Comparison of ENCODE assay signal across 36 cellular contexts in the genomic region with DNA sequence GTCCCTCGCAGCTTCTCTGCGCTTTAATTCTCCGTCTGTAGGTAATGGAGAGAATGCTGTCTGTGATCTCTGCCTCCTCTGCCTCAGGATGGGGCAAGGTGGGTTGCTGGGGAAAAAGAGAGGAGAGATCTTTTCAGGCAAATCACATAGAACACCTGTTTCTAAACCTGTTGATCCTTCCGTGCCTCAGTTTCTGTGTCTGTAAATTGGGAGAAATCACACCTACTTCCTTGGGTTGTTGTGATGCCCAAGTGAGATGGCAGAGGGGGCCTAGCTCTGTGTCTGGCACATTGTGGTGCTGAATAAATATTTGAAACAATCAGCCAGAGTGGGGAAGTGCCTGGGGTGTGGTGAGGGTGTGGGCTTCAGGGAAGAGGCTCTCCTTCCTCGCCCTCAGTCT. TPM values are rescaled to one million over a fixed set of nuclear protein-coding genes. Genes with fewer than 3 reads are reported as not detected.
"Had no signal": no experiment of that assay in that cellular context is flagged by ENCODE, and none has a peak within 500 bp of the region (broad histone marks: within the 10 kb centered on the region; RNA-seq: fewer than 3 reads in every experiment).

No MANE protein-coding gene starts in this region.

- H3K27ac Mint-ChIP-seq: dendritic cell treated with granulocyte-macrophage colony-stimulating factor and Interleukin-4, amounts not matched to agents 40 ng/mL and 50 ng/mL, for 4 days; endodermal cell; naive thymus-derived CD4-positive, alpha-beta T cell; nephron progenitor cell; stimulated activated memory B cell treated with anti-CD40 and anti-IgM and Interleukin-4, amounts not matched to agents 10 μg/mL and 1 μg/mL and 100 μg/mL, for 72 hours; type B pancreatic cell had no signal

- H3K4me3 ChIP-seq: colonic mucosa, esophagus muscularis mucosa, gastroesophageal sphincter, heart left ventricle, hepatocyte, left lung, psoas muscle, sigmoid colon, testis, tibial artery had no signal

- H3K4me2 ChIP-seq: hepatocyte had no signal

- H3K4me3 Mint-ChIP-seq: dendritic cell treated with granulocyte-macrophage colony-stimulating factor and Interleukin-4, amounts not matched to agents 40 ng/mL and 50 ng/mL, for 4 days; endodermal cell; naive thymus-derived CD4-positive, alpha-beta T cell; nephron progenitor cell; stimulated activated memory B cell treated with anti-CD40 and anti-IgM and Interleukin-4, amounts not matched to agents 10 μg/mL and 1 μg/mL and 100 μg/mL, for 72 hours; type B pancreatic cell had no signal

- H3K36me3 Mint-ChIP-seq: naive thymus-derived CD4-positive, alpha-beta T cell; stimulated activated memory B cell treated with anti-CD40 and anti-IgM and Interleukin-4, amounts not matched to agents 10 μg/mL and 1 μg/mL and 100 μg/mL, for 72 hours; type B pancreatic cell had no signal

- H3K27ac ChIP-seq: colonic mucosa, esophagus muscularis mucosa, foreskin keratinocyte, gastroesophageal sphincter, heart left ventricle, hepatocyte, left lung, psoas muscle, sigmoid colon, testis, tibial artery had no signal

- H3K79me2 ChIP-seq: hepatocyte had no signal

- H3K4me1 ChIP-seq: colonic mucosa, esophagus muscularis mucosa, foreskin keratinocyte, gastroesophageal sphincter, heart left ventricle, left lung, psoas muscle, sigmoid colon, testis, tibial artery had no signal

- H3K9me3 Mint-ChIP-seq: dendritic cell treated with granulocyte-macrophage colony-stimulating factor and Interleukin-4, amounts not matched to agents 40 ng/mL and 50 ng/mL, for 4 days; endodermal cell; naive thymus-derived CD4-positive, alpha-beta T cell; nephron progenitor cell; stimulated activated memory B cell treated with anti-CD40 and anti-IgM and Interleukin-4, amounts not matched to agents 10 μg/mL and 1 μg/mL and 100 μg/mL, for 72 hours; type B pancreatic cell had no signal

- H3K27me3 ChIP-seq: testis had no signal

- H2AFZ ChIP-seq: hepatocyte had no signal

- H3K9me3 ChIP-seq: colonic mucosa, esophagus muscularis mucosa, gastroesophageal sphincter, heart left ventricle, left lung, psoas muscle, sigmoid colon, testis, tibial artery had no signal

- H3K4me1 Mint-ChIP-seq: stimulated activated memory B cell treated with anti-CD40 and anti-IgM and Interleukin-4, amounts not matched to agents 10 μg/mL and 1 μg/mL and 100 μg/mL, for 72 hours had no signal

- ATAC-seq: foreskin keratinocyte; gastroesophageal sphincter; left cardiac atrium; left lung; naive thymus-derived CD4-positive, alpha-beta T cell; psoas muscle; stimulated activated memory B cell treated with anti-CD40 and anti-IgM and Interleukin-4, amounts not matched to agents 10 μg/mL and 1 μg/mL and 100 μg/mL, for 72 hours; stimulated activated naive CD8-positive, alpha-beta T cell treated with anti-CD3 and anti-CD28 coated beads, Interleukin-15, Interleukin-2, amounts not matched to agents 100 U/mL and 50 U/mL, for 24 hours had no signal

- DNase-seq: colonic mucosa; effector CD8-positive, alpha-beta T cell; endodermal cell; heart left ventricle; left cardiac atrium; left lung; mesendoderm; midbrain; naive thymus-derived CD4-positive, alpha-beta T cell; nephron progenitor cell; nucleus accumbens; psoas muscle; right cardiac atrium; sigmoid colon; stimulated activated CD4-positive, alpha-beta T cell treated with anti-CD3 and anti-CD28 coated beads, Interleukin-4, amount 100 ng/mL, for 4 hours; stimulated activated naive CD8-positive, alpha-beta T cell treated with anti-CD3 and anti-CD28 coated beads, Interleukin-15, Interleukin-2, amounts not matched to agents 100 U/mL and 50 U/mL, for 24 hours; substantia nigra; testis; tibial artery had no signal

- H3K36me3 ChIP-seq: colonic mucosa, esophagus muscularis mucosa, gastroesophageal sphincter, heart left ventricle, left lung, sigmoid colon, tibial artery had no signal

- FAIRE-seq: endothelial cell of umbilical vein had no signal

RNA-seq across cellular contexts. Expression of a gene that starts 28.8 kb away (rescaled TPM):
- polyA plus RNA-seq: naive thymus-derived CD4-positive, alpha-beta T cell had no signal

RNA-seq across cellular contexts. Expression of a gene that starts 40.5 kb away (rescaled TPM):
- total RNA-seq: endodermal cell; endothelial cell of umbilical vein; epithelial cell of proximal tubule; esophagus muscularis mucosa; fibroblast of lung; foreskin keratinocyte; gastroesophageal sphincter; hepatocyte; kidney epithelial cell; left lung; lung microvascular endothelial cell; mucosa of gallbladder; naive thymus-derived CD4-positive, alpha-beta T cell; osteocyte; psoas muscle; renal cortical epithelial cell; sigmoid colon; skeletal muscle tissue; urinary bladder had no signal
- polyA plus RNA-seq: endothelial cell of umbilical vein; fibroblast of lung; foreskin keratinocyte; naive thymus-derived CD4-positive, alpha-beta T cell; psoas muscle; urinary bladder had no signal
